Comparison of ENCODE assay signal across 22 cellular contexts in genomic region chr1:229319487-229319886, GRCh38. TPM values are rescaled to one million over a fixed set of nuclear protein-coding genes. Genes with fewer than 3 reads are reported as not detected.
DNase-seq lines count a peak whose midpoint lies in the region; ATAC-seq and TF ChIP-seq lines count a peak whose summit lies in the region.
"Had no signal": no experiment of that assay in that cellular context is flagged by ENCODE, and none has a peak within 500 bp of the region (broad histone marks: within the 10 kb centered on the region; RNA-seq: fewer than 3 reads in every experiment).

No MANE protein-coding gene starts in this region.

- H3F3A ChIP-seq in GM23338 (replicated peaks; ENCODE audit: low read depth): no peaks in the 10 kb centered on the region

- H4K20me1 ChIP-seq in GM23338 (replicated peaks; ENCODE audit: insufficient read depth): no peaks in the 10 kb centered on the region
- H4K20me1 ChIP-seq: BLaER1 had no signal

- no peaks in the 10 kb centered on the region for H3K27me3 Mint-ChIP-seq in activated CD4-positive, alpha-beta T cell treated with anti-CD3 and anti-CD28 coated beads, Interleukin-2, amount 10 ng/mL, durations not matched to agents 24 days and 14 days
- no peaks in the 10 kb centered on the region for H3K27me3 Mint-ChIP-seq in GM23338 (ENCODE audit: insufficient read depth, low read depth, poor library complexity)
- no peaks in the 10 kb centered on the region for H3K27me3 Mint-ChIP-seq in Calu3 (ENCODE audit: unreplicated experiment)
- H3K27me3 Mint-ChIP-seq: B cell; CD4-positive, CD25-positive, alpha-beta regulatory T cell had no signal

- peaks cover 16% of the 10 kb centered on the region for H3K36me3 ChIP-seq in GM23338 (ENCODE audit: insufficient read depth)
- H3K36me3 ChIP-seq in esophagus muscularis mucosa: peaks cover 36 to 61% (median 40%) of the 10 kb centered on the region in 4 donors
- H3K36me3 ChIP-seq in vagina: peaks cover 0 to 18% of the 10 kb centered on the region in 2 donors

- TF ChIP-seq EP300 in esophagus muscularis mucosa (IDR thresholded peaks at IDR 0.05): no peak

- no peak overlapping the region for H2AFZ ChIP-seq in GM23338

- peak; percentile 52 for DNase-seq in activated CD4-positive, alpha-beta T cell treated with anti-CD3 and anti-CD28 coated beads, Interleukin-2, amount 10 ng/mL, durations not matched to agents 24 days and 14 days
- DNase-seq in activated CD4-positive, alpha-beta T cell treated with anti-CD3 and anti-CD28 coated beads, Interleukin-2, amount 50 U/mL, for 48 hours: no peak
- DNase-seq in GM23338 (ENCODE audit: low spot score) (no peak), MV-4-11 (lab: John Stamatoyannopoulos, UW) (peak; percentile 37), esophagus muscularis mucosa (ENCODE audit: extremely low spot score) (peak; percentile 42), Calu3 (no peak), vagina (ENCODE audit: extremely low spot score in 2 of 2) (no peak)
- DNase-seq: Caco-2; CD4-positive, CD25-positive, alpha-beta regulatory T cell; CD8-positive, alpha-beta T cell; DMS 273 treated with DMSO at 0.1 percent for 48 hours; DMS79; EL; GDM1; GOT3; HCEC 1CT had no signal

- no peaks in the 10 kb centered on the region for H3K9me3 Mint-ChIP-seq in activated CD4-positive, alpha-beta T cell treated with anti-CD3 and anti-CD28 coated beads, Interleukin-2, amount 10 ng/mL, durations not matched to agents 24 days and 14 days
- H3K9me3 Mint-ChIP-seq in GM23338 (no peaks in the 10 kb centered on the region; the same call in 2 of the 3 replicates), Calu3 (ENCODE audit: low read depth, unreplicated experiment) (no peaks in the 10 kb centered on the region)
- H3K9me3 Mint-ChIP-seq: CD4-positive, CD25-positive, alpha-beta regulatory T cell; CD8-positive, alpha-beta T cell had no signal

- peaks cover 28% of the 10 kb centered on the region for H3K36me3 Mint-ChIP-seq in activated CD4-positive, alpha-beta T cell treated with anti-CD3 and anti-CD28 coated beads, Interleukin-2, amount 10 ng/mL, durations not matched to agents 24 days and 14 days (ENCODE audit: low read depth)
- H3K36me3 Mint-ChIP-seq in GM23338 (ENCODE audit: low read depth) (no peaks in the 10 kb centered on the region), Calu3 (ENCODE audit: insufficient read depth, unreplicated experiment) (peaks cover 25% of the 10 kb centered on the region)

- ATAC-seq in GM23338 (no peak), HG03095 (IDR thresholded peaks at IDR 0.05; ENCODE audit: unreplicated experiment) (no peak)
- ATAC-seq: CD8-positive, alpha-beta T cell; GM12878 had no signal

- 0 out of 2 replicates have a peak overlapping the region, but pooled peaks have one; percentile 51 for H3K27ac ChIP-seq in GM23338 (ENCODE audit: low read depth)
- no peak overlapping the region for H3K27ac ChIP-seq in esophagus muscularis mucosa (replicated peaks in 1 of 4)
- no peak overlapping the region for H3K27ac ChIP-seq in vagina
- H3K27ac ChIP-seq: 22Rv1, BLaER1, C4-2B had no signal

- no peak overlapping the region for H3K4me3 ChIP-seq in GM23338
- no peak overlapping the region for H3K4me3 ChIP-seq in esophagus muscularis mucosa
- no peak overlapping the region for H3K4me3 ChIP-seq in vagina
- H3K4me3 ChIP-seq: BLaER1, GM12878 had no signal

- H3K9me2 ChIP-seq in GM23338 (ENCODE audit: insufficient read depth): no peaks in the 10 kb centered on the region

- intact Hi-C loops in activated CD4-positive, alpha-beta T cell treated with anti-CD3 and anti-CD28 coated beads, Interleukin-2, amount 10 ng/mL, durations not matched to agents 24 days and 14 days (cut with micrococcal nuclease): no loop called here
- intact Hi-C loops in esophagus muscularis mucosa (cut with DNase I): no loop called here
- intact Hi-C loops in Calu3 (cut with micrococcal nuclease; ENCODE audit: unreplicated experiment): no loop called here
- intact Hi-C loops in vagina (cut with DNase I): no loop called here

- no peak overlapping the region for H3K4me2 ChIP-seq in GM23338
- H3K4me2 ChIP-seq: BLaER1 had no signal

- WGBS in esophagus muscularis mucosa: 87% methylated on average over 7 of the region's 7 CpGs

- BruUV-seq in Calu3 (replicated peaks; lab: Mats Ljungman, UMichigan): no TSS peak

- H3K4me1 Mint-ChIP-seq in activated CD4-positive, alpha-beta T cell treated with anti-CD3 and anti-CD28 coated beads, Interleukin-2, amount 10 ng/mL, durations not matched to agents 24 days and 14 days: peaks cover 5% of the 10 kb centered on the region
- H3K4me1 Mint-ChIP-seq in GM23338 (no peaks in the 10 kb centered on the region), Calu3 (ENCODE audit: low read depth, unreplicated experiment) (no peaks in the 10 kb centered on the region)

- TF ChIP-seq POLR2A in esophagus muscularis mucosa (IDR thresholded peaks at IDR 0.05; ENCODE audit: low read depth) (no peak), vagina (IDR thresholded peaks at IDR 0.05) (no peak)

- CTCF ChIA-PET in Calu3 (lab: Charles Lee): interaction anchor here (1.0 kb wide), 1 partner anchor 46 kb away, joined by 3 read pairs; no protein-coding TSS in a partner anchor

- no peak overlapping the region for H3K4me3 Mint-ChIP-seq in activated CD4-positive, alpha-beta T cell treated with anti-CD3 and anti-CD28 coated beads, Interleukin-2, amount 10 ng/mL, durations not matched to agents 24 days and 14 days
- no peak overlapping the region for H3K4me3 Mint-ChIP-seq in GM23338
- H3K4me3 Mint-ChIP-seq in Calu3 (ENCODE audit: low read depth, unreplicated experiment): no peak overlapping the region
- H3K4me3 Mint-ChIP-seq: B cell; CD4-positive, CD25-positive, alpha-beta regulatory T cell; CD8-positive, alpha-beta T cell had no signal

- no peaks in the 10 kb centered on the region for H3K79me2 ChIP-seq in GM23338 (replicated peaks; ENCODE audit: insufficient read depth)

- H3K27me3 ChIP-seq in GM23338 (ENCODE audit: insufficient read depth): no peaks in the 10 kb centered on the region
- no peaks in the 10 kb centered on the region for H3K27me3 ChIP-seq in esophagus muscularis mucosa
- H3K27me3 ChIP-seq in vagina: no peaks in the 10 kb centered on the region
- H3K27me3 ChIP-seq: BLaER1 had no signal

- TF ChIP-seq CTCF in GM23338 (conservative IDR thresholded peaks at IDR 0.05; ENCODE audit: low read depth in 2 of 2): no peak
- no peak for TF ChIP-seq CTCF in esophagus muscularis mucosa (IDR thresholded peaks at IDR 0.05)
- TF ChIP-seq CTCF in Calu3 (IDR thresholded peaks at IDR 0.05; ENCODE audit: unreplicated experiment): no peak
- TF ChIP-seq CTCF in vagina (IDR thresholded peaks at IDR 0.05): no peak

- H3K27ac Mint-ChIP-seq in activated CD4-positive, alpha-beta T cell treated with anti-CD3 and anti-CD28 coated beads, Interleukin-2, amount 10 ng/mL, durations not matched to agents 24 days and 14 days: no peak overlapping the region
- H3K27ac Mint-ChIP-seq in GM23338: no peak overlapping the region
- no peak overlapping the region for H3K27ac Mint-ChIP-seq in Calu3 (ENCODE audit: unreplicated experiment)
- H3K27ac Mint-ChIP-seq: B cell; CD4-positive, CD25-positive, alpha-beta regulatory T cell; CD8-positive, alpha-beta T cell had no signal

- H3K9me3 ChIP-seq in esophagus muscularis mucosa (no peaks in the 10 kb centered on the region), vagina (no peaks in the 10 kb centered on the region)
- H3K9me3 ChIP-seq: BLaER1, Caco-2 had no signal

- H3K4me1 ChIP-seq in GM23338 (ENCODE audit: insufficient read depth) (no peaks in the 10 kb centered on the region), esophagus muscularis mucosa (no peaks in the 10 kb centered on the region), vagina (no peaks in the 10 kb centered on the region)
- H3K4me1 ChIP-seq: BLaER1, Caco-2 had no signal

TF ChIP-seq in GM23338, 12 proteins besides CTCF, POLR2A, EP300 and RAD21 (continues in another document):
- TF ChIP-seq ZNF331 (CRISPR knock-in tag; IDR thresholded peaks at IDR 0.05; ENCODE audit: low read depth) (no peak), STAT1 (IDR thresholded peaks at IDR 0.05; ENCODE audit: unreplicated experiment) (no peak), CREB1 (CRISPR knock-in tag; IDR thresholded peaks at IDR 0.05; ENCODE audit: low read depth) (no peak), REST (IDR thresholded peaks at IDR 0.05; ENCODE audit: unreplicated experiment) (no peak)

RNA-seq across cellular contexts. Expression of gene CCSAP, which starts 23.4 kb away (rescaled TPM):
- 12.3 and 12.6 TPM in 2 replicates for total RNA-seq in activated CD4-positive, alpha-beta T cell treated with anti-CD3 and anti-CD28 coated beads, Interleukin-2, amount 10 ng/mL, durations not matched to agents 24 days and 14 days
- 13.3 and 13.4 TPM in 2 replicates for total RNA-seq in GM23338 (2014; rRNA removed; shearing (Covaris generic))
- polyA plus RNA-seq in GM23338 (2016; fragmentation: Nextera tagmentation; extraction: Ambion mirVana): 3.9 and 4.2 TPM in 2 replicates
- total RNA-seq in esophagus muscularis mucosa (1 to 10 TPM; 4.1 to 5.1 (median 4.7) TPM), Calu3 (2022) (10.0 and 11.1 TPM in 2 replicates), vagina (3.9 TPM)

RNA-seq across cellular contexts. Expression of gene RAB4A, which starts 48.6 kb away (rescaled TPM):
- total RNA-seq in activated CD4-positive, alpha-beta T cell treated with anti-CD3 and anti-CD28 coated beads, Interleukin-2, amount 10 ng/mL, durations not matched to agents 24 days and 14 days: 30.7 and 34.8 TPM in 2 replicates
- 25.9 and 37.5 TPM in 2 replicates for total RNA-seq in GM23338 (2014; rRNA removed; shearing (Covaris generic))
- 49.4 and 50.8 TPM in 2 replicates for polyA plus RNA-seq in GM23338 (2016; fragmentation: Nextera tagmentation; extraction: Ambion mirVana)
- 100 to 1,000 TPM in 3 of 4 donors, 10 to 100 TPM in 1; 94.9 to 129 (median 108) TPM for total RNA-seq in esophagus muscularis mucosa
- total RNA-seq in Calu3 (2022): 66.6 and 78.7 TPM in 2 replicates
- total RNA-seq in vagina: 16.5 TPM

Comparison
In these comparisons a context has a peak if more than half of its experiments do, and no peak if none do; other contexts are left out.
1. DNase-seq: peak in activated CD4-positive, alpha-beta T cell treated with anti-CD3 and anti-CD28 coated beads, Interleukin-2, amount 10 ng/mL, durations not matched to agents 24 days and 14 days (single experiment), MV-4-11 (single experiment) and esophagus muscularis mucosa (single experiment); none in activated CD4-positive, alpha-beta T cell treated with anti-CD3 and anti-CD28 coated beads, Interleukin-2, amount 50 U/mL, for 48 hours (0 of 2), GM23338 (single experiment), Calu3 (single experiment) and vagina (0 of 2).